ENCODE assay signal across 8 cellular contexts in the genomic region with DNA sequence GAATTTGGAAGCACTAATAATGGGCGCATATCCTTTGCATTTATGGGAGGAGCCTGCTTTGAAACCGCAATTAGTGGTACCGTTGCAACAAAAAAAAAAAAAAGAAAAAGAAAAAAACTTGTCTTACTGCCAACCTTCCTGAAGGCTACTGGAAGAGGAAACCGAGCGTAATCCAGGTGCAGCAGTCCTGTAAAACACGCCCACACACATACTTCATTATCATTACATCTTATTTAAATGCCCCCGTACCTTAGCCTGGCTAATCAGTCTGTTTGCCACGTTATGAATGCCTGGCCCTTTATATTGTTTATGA. TPM values are rescaled to one million over a fixed set of nuclear protein-coding genes. Genes with fewer than 3 reads are reported as not detected.
DNase-seq lines count a peak whose midpoint lies in the region; ATAC-seq, FAIRE-seq and TF ChIP-seq lines count a peak whose summit lies in the region.

No MANE protein-coding gene starts in this region.

- H3K27ac ChIP-seq in GM23338 (ENCODE audit: low read depth) (peak overlapping the region; percentile 99), HepG2 (ENCODE audit: extremely low read length, insufficient read depth, low read length) (peak overlapping the region; percentile 61), upper lobe of left lung (peak overlapping the region; percentile 91 to 96 (median 94))

- H3K9me3 ChIP-seq in BE2C (no peaks in the 10 kb centered on the region; the same call in 1 of the 2 replicates), HepG2 (ENCODE audit: low read length) (no peaks in the 10 kb centered on the region), upper lobe of left lung (no peaks in the 10 kb centered on the region)

- DNase-seq in BE2C (no peak), GM23338 (ENCODE audit: low spot score) (peak; percentile 91), NCI-H2107 (lab: John Stamatoyannopoulos, UW) (peak; percentile 81), astrocyte of the spinal cord (ENCODE audit: low read depth, low spot score) (peak; percentile 20), HepG2 (ENCODE audit: low spot score) (no peak), upper lobe of left lung (peak in 1 of 2 donors; percentile 42), GDM1 (lab: John Stamatoyannopoulos, UW) (no peak), cerebellar nuclear complex (lab: John Stamatoyannopoulos, UW) (no peak)

- H3K27me3 ChIP-seq in BE2C (no peaks in the 10 kb centered on the region), GM23338 (ENCODE audit: insufficient read depth) (no peaks in the 10 kb centered on the region), HepG2 (ENCODE audit: control insufficient read depth in 1 of 2, insufficient read depth in 2 of 2, low read length in 2 of 2) (no peaks in the 10 kb centered on the region), upper lobe of left lung (no peaks in the 10 kb centered on the region)

- TF ChIP-seq EP300 in HepG2 (IDR thresholded peaks at IDR 0.05; ENCODE audit: low read depth in 2 of 2, low read length in 2 of 2) (no peak), HepG2 (CRISPR knock-in tag; IDR thresholded peaks at IDR 0.05; ENCODE audit: borderline replicate concordance) (no peak), upper lobe of left lung (IDR thresholded peaks at IDR 0.05) (no peak)

- H3K4me3 Mint-ChIP-seq in GM23338 = peak overlapping the region; percentile 94

- H3K9ac ChIP-seq in HepG2 (ENCODE audit: insufficient read depth, low read depth, low read length) = peak overlapping the region; percentile 96

- H3K27ac Mint-ChIP-seq in GM23338 = peak overlapping the region; percentile 98

- CTCF ChIA-PET in HepG2 (lab: Yijun Ruan, JAX; ENCODE audit: low intra/inter-chr PET ratio, low total read pairs) = no interaction called here

- TF ChIP-seq CTCF in BE2C (IDR thresholded peaks at IDR 0.05; ENCODE audit: low read depth, low read length) (no peak), GM23338 (conservative IDR thresholded peaks at IDR 0.05; ENCODE audit: low read depth in 2 of 2) (no peak), astrocyte of the spinal cord (IDR thresholded peaks at IDR 0.05; ENCODE audit: low read depth, low read length) (no peak), HepG2 (CRISPR knock-in tag; IDR thresholded peaks at IDR 0.05) (no peak), upper lobe of left lung (IDR thresholded peaks at IDR 0.05) (no peak)

- H3F3A ChIP-seq in GM23338 (replicated peaks; ENCODE audit: low read depth) = no peaks in the 10 kb centered on the region

- peaks cover 53% of the 10 kb centered on the region for H3K36me3 Mint-ChIP-seq in GM23338 (ENCODE audit: low read depth)

- peaks cover 13% of the 10 kb centered on the region; the same call in 2 of the 3 replicates for H3K9me3 Mint-ChIP-seq in GM23338

- 10% methylated on average over 8 of the region's 8 CpGs for WGBS in HepG2 (ENCODE audit: low lambda C conversion rate)
- 4 to 8% methylated on average over 8 of the region's 8 CpGs for WGBS in upper lobe of left lung, 2 donors

- BruUV-seq in HepG2 (replicated peaks; lab: Mats Ljungman, UMichigan) = TSS peak; percentile 77

- H2AFZ ChIP-seq in GM23338 (no peak overlapping the region), HepG2 (ENCODE audit: low read length) (peak overlapping the region; percentile 84)

- H3K4me1 Mint-ChIP-seq in GM23338 = peaks cover 58% of the 10 kb centered on the region

- TF ChIP-seq POLR2A in HepG2 (IDR thresholded peaks at IDR 0.05; ENCODE audit: insufficient read depth in 1 of 2, low read depth in 2 of 2, low read length in 2 of 2) (no peak), upper lobe of left lung (IDR thresholded peaks at IDR 0.05) (no peak)

- peaks cover 21% of the 10 kb centered on the region for H3K27me3 Mint-ChIP-seq in GM23338 (ENCODE audit: insufficient read depth, low read depth, poor library complexity)

- no peak for FAIRE-seq in HepG2 (lab: Jason Lieb, UNC)

- peaks cover 33% of the 10 kb centered on the region for H4K20me1 ChIP-seq in GM23338 (replicated peaks; ENCODE audit: insufficient read depth)
- no peaks in the 10 kb centered on the region; the same call in 1 of the 2 replicates for H4K20me1 ChIP-seq in HepG2 (ENCODE audit: insufficient read depth, low read length)

- no peak for TF ChIP-seq RAD21 in HepG2 (CRISPR knock-in tag; IDR thresholded peaks at IDR 0.05)

- in situ Hi-C loops in astrocyte of the spinal cord (cut with HindIII; ENCODE audit: low sequenced_read_pairs) (no loop called here), HepG2 (cut with HindIII; ENCODE audit: extremely low pct_ligation_motif_present, low pct_unique_long_range_greater_than_20kb) (loop anchor here (10.0 kb wide), 1 partner anchor 74 kb away; no protein-coding TSS in a partner anchor)

- peaks cover 3% of the 10 kb centered on the region; the same call in 1 of the 2 replicates for H3K4me1 ChIP-seq in BE2C
- peaks cover 58% of the 10 kb centered on the region for H3K4me1 ChIP-seq in GM23338 (ENCODE audit: insufficient read depth)
- peaks cover 81% of the 10 kb centered on the region for H3K4me1 ChIP-seq in HepG2 (ENCODE audit: insufficient read depth, low read length)
- peaks cover 37 to 51% (median 43%) of the 10 kb centered on the region in 4 donors for H3K4me1 ChIP-seq in upper lobe of left lung

- H3K36me3 ChIP-seq in BE2C = peaks cover 28% of the 10 kb centered on the region
- H3K36me3 ChIP-seq in GM23338 (ENCODE audit: insufficient read depth) = peaks cover 31% of the 10 kb centered on the region
- peaks cover 1 to 6% of the 10 kb centered on the region in 2 experiments; a peak in 1 of 5 replicates for H3K36me3 ChIP-seq in HepG2 (replicated peaks in 1 of 2; ENCODE audit: control insufficient read depth in 1 of 2, insufficient read depth in 2 of 2, low read length in 2 of 2)
- H3K36me3 ChIP-seq in upper lobe of left lung = peaks cover 0 to 10% (median 3%) of the 10 kb centered on the region in 4 donors

- H3K9me2 ChIP-seq in GM23338 (ENCODE audit: insufficient read depth) = no peaks in the 10 kb centered on the region

- ATAC-seq in GM23338 = peak; percentile 52
- ATAC-seq in HepG2 = no peak
- peak; percentile 5 to 37 for ATAC-seq in upper lobe of left lung (ENCODE audit: low FRiP score in 2 of 2)

- H3K4me2 ChIP-seq in GM23338 = peak overlapping the region; percentile 70
- H3K4me2 ChIP-seq in HepG2 (ENCODE audit: low read depth, low read length) = peak overlapping the region; percentile 93

- POLR2A ChIA-PET in HepG2 (lab: Yijun Ruan, JAX) = interaction anchor here (0.9 to 1.9 kb wide), 5 partner anchors 18 to 41 kb away, joined by 3 to 11 read pairs (median 4); no protein-coding TSS in a partner anchor

- intact Hi-C loops in HepG2 (cut with micrococcal nuclease; ENCODE audit: unreplicated experiment) = loop anchor here (2.0 to 5.0 kb wide), 2 partner anchors 38 to 108 kb away; no protein-coding TSS in a partner anchor

- peaks cover 79% of the 10 kb centered on the region for H3K79me2 ChIP-seq in GM23338 (replicated peaks; ENCODE audit: insufficient read depth)
- peaks cover 41% of the 10 kb centered on the region for H3K79me2 ChIP-seq in HepG2 (ENCODE audit: insufficient read depth, low read length)

- H3K4me3 ChIP-seq in BE2C (ENCODE audit: low read depth, low read length) (peak overlapping the region; percentile 82), GM23338 (peak overlapping the region; percentile 56), astrocyte of the spinal cord (ENCODE audit: low read depth, low read length) (peak overlapping the region; percentile 80), HepG2 (replicated peaks in 1 of 3; ENCODE audit: insufficient read depth in 1 of 3, low read depth in 2 of 3, low read length in 3 of 3) (peak overlapping the region; percentile 93 to 97 (median 93)), upper lobe of left lung (peak overlapping the region in 3 of 4 donors; percentile 78 to 98 (median 86))

TF ChIP-seq in HepG2, 621 proteins besides CTCF, POLR2A, EP300 and RAD21 (continues in another document):
- TF ChIP-seq MYPOP (CRISPR knock-in tag; IDR thresholded peaks at IDR 0.05) (0 out of 2 replicates have a peak, but pooled peaks have one; percentile 3), POLR2G (IDR thresholded peaks at IDR 0.05; ENCODE audit: low read depth, low read length) (no peak)

RNA-seq across cellular contexts. Expression of gene ZNF281, which starts 0.7 kb away (rescaled TPM):
- polyA plus RNA-seq in BE2C (2012; ENCODE audit: insufficient read depth, insufficient read length, low read depth) = 15.9 TPM
- total RNA-seq in GM23338 (2014; rRNA removed; shearing (Covaris generic)) = 79.3 and 81.2 TPM in 2 replicates
- polyA plus RNA-seq in GM23338 (2016; fragmentation: Nextera tagmentation; extraction: Ambion mirVana) = 51.5 and 62.1 TPM in 2 replicates
- 20.6 and 33.1 TPM in 2 replicates for total RNA-seq in HepG2 (2016; rRNA removed; fragmentation: Illumina TruSeq; extraction: Trizol)
- total RNA-seq in HepG2 (2016; cell fraction: cytosol; rRNA removed; fragmentation: Illumina TruSeq; extraction: Trizol; ENCODE audit: low read depth) = 0.91 and 0.97 TPM in 2 replicates
- total RNA-seq in HepG2 (2016; cell fraction: insoluble cytoplasmic fraction; rRNA removed; fragmentation: Illumina TruSeq; extraction: Trizol) = 21.0 and 32.1 TPM in 2 replicates
- total RNA-seq in HepG2 (2016; cell fraction: membrane; rRNA removed; fragmentation: Illumina TruSeq; extraction: Trizol) = 5.9 and 6.6 TPM in 2 replicates
- 23.8 TPM in 2 replicates for total RNA-seq in HepG2 (2016; cell fraction: nucleus; rRNA removed; fragmentation: Illumina TruSeq; extraction: Trizol)
- 7.5 and 7.7 TPM in 2 replicates for polyA plus RNA-seq in HepG2 (2011; rRNA removed)
- 2.5 and 4.8 TPM in 2 replicates for polyA plus RNA-seq in HepG2 (2011; cell fraction: cytosol; rRNA removed)
- polyA plus RNA-seq in HepG2 (2011; cell fraction: nucleus; rRNA removed) = 6.1 and 7.7 TPM in 2 replicates
- 11.4 and 12.2 TPM in 2 replicates for polyA plus RNA-seq in HepG2 (2012)
- 0.29 and 0.38 TPM in 2 replicates for polyA plus RNA-seq in HepG2 (2016; cell fraction: cytosol; fragmentation: Illumina TruSeq; extraction: Trizol; ENCODE audit: low read depth)
- polyA plus RNA-seq in HepG2 (2016; cell fraction: insoluble cytoplasmic fraction; fragmentation: Illumina TruSeq; extraction: Trizol; ENCODE audit: low read depth) = 22.0 and 22.6 TPM in 2 replicates
- 1.8 and 2.1 TPM in 2 replicates for polyA plus RNA-seq in HepG2 (2016; cell fraction: membrane; fragmentation: Illumina TruSeq; extraction: Trizol; ENCODE audit: low read depth)
- polyA plus RNA-seq in HepG2 (2016; cell fraction: nucleus; fragmentation: Illumina TruSeq; extraction: Trizol; ENCODE audit: insufficient read depth, low read depth) = 18.7 and 19.3 TPM in 2 replicates
- polyA minus RNA-seq in HepG2 (2011; rRNA and poly(A)+ RNA removed; ENCODE audit: low replicate concordance) = 15.7 and 16.3 TPM in 2 replicates
- polyA minus RNA-seq in HepG2 (2011; cell fraction: cytosol; rRNA and poly(A)+ RNA removed) = 13.0 and 15.1 TPM in 2 replicates
- polyA minus RNA-seq in HepG2 (2011; cell fraction: nucleus; rRNA and poly(A)+ RNA removed) = 35.4 and 37.0 TPM in 2 replicates
- total RNA-seq in upper lobe of left lung = 10 to 100 TPM; 11.4 to 26.8 (median 16.6) TPM

Comparison
In these comparisons a context has a peak if more than half of its experiments do, and no peak if none do; other contexts are left out.
1. DNase-seq: peak in GM23338 (single experiment), NCI-H2107 (single experiment) and astrocyte of the spinal cord (single experiment); none in BE2C (single experiment), HepG2 (single experiment), GDM1 (single experiment) and cerebellar nuclear complex (0 of 2).
2. Peak in every context shown above with its lines, with median percentiles within 50 percentile points of each other: H3K4me3 ChIP-seq and H3K27ac ChIP-seq.